In genomic region chr10:3919676-3920308, GRCh38 we compare ENCODE assay signal across 1 cellular context.
TF ChIP-seq lines count a peak whose summit lies in the region.

No MANE protein-coding gene starts in this region.

TF ChIP-seq in GM23338, 12 proteins besides CTCF, POLR2A, EP300 and RAD21 (continued from another document):
- TF ChIP-seq ZNF462 (CRISPR knock-in tag; IDR thresholded peaks at IDR 0.05) = no peak
